Comparison of ENCODE assay signal across 1 cellular context in genomic region chr12:47901285-47902093, GRCh38.
TF ChIP-seq lines count a peak whose summit lies in the region.

No MANE protein-coding gene starts in this region.

TF ChIP-seq in SK-N-SH treated with all-trans-retinoic acid at 6 μM for 48 hours, 23 proteins besides CTCF, POLR2A, EP300 and RAD21 (continued from another document):
- TF ChIP-seq TOX (CRISPR knock-in tag; IDR thresholded peaks at IDR 0.05; ENCODE audit: borderline replicate concordance) (no peak), PPARA (CRISPR knock-in tag; IDR thresholded peaks at IDR 0.05; ENCODE audit: borderline replicate concordance) (no peak), TCF4 (CRISPR knock-in tag; IDR thresholded peaks at IDR 0.05; ENCODE audit: borderline replicate concordance) (no peak), ZC3H10 (CRISPR knock-in tag; IDR thresholded peaks at IDR 0.05) (no peak), ESRRG (CRISPR knock-in tag; IDR thresholded peaks at IDR 0.05) (no peak), ZNF70 (CRISPR knock-in tag; IDR thresholded peaks at IDR 0.05) (no peak), SNAI2 (CRISPR knock-in tag; IDR thresholded peaks at IDR 0.05) (no peak), ZNF8 (CRISPR knock-in tag; IDR thresholded peaks at IDR 0.05) (no peak), BACH2 (CRISPR knock-in tag; IDR thresholded peaks at IDR 0.05; ENCODE audit: borderline replicate concordance) (no peak)
- TF ChIP-seq, protein P1, sequence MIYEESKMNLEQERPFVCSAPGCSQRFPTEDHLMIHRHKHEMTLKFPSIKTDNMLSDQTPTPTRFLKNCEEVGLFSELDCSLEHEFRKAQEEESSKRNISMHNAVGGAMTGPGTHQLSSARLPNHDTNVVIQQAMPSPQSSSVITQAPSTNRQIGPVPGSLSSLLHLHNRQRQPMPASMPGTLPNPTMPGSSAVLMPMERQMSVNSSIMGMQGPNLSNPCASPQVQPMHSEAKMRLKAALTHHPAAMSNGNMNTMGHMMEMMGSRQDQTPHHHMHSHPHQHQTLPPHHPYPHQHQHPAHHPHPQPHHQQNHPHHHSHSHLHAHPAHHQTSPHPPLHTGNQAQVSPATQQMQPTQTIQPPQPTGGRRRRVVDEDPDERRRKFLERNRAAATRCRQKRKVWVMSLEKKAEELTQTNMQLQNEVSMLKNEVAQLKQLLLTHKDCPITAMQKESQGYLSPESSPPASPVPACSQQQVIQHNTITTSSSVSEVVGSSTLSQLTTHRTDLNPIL (CRISPR knock-in tag; IDR thresholded peaks at IDR 0.05; ENCODE audit: low read depth), result no peak
